ENCODE assay signal across 27 cellular contexts in the genomic region with DNA sequence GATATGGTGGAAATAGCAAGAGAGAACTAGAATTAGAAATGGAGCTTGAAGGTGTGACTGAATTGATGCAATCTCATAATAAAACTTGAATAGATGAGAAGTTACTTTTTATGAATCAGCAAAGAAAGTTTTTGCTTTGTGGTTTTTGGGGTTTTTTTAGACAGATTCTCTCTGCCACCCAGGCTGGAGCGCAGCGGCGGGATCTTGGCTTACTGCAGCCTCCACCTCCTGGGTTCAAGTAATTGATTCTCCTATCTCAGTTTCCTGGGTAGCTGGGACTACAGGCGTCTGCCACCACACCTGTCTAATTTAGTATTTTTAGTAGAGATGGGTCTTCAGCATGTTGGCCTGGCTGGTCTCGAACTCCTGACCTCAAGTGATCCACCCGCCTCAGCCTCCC. TPM values are rescaled to one million over a fixed set of nuclear protein-coding genes. Genes with fewer than 3 reads are reported as not detected.
"Had no signal": no experiment of that assay in that cellular context is flagged by ENCODE, and none has a peak within 500 bp of the region (broad histone marks: within the 10 kb centered on the region; RNA-seq: fewer than 3 reads in every experiment).

No MANE protein-coding gene starts in this region.

- H3K9me3 Mint-ChIP-seq: naive thymus-derived CD8-positive, alpha-beta T cell; nephron; neural crest cell; stimulated activated memory B cell treated with anti-CD40 and anti-IgM and Interleukin-4, amounts not matched to agents 10 μg/mL and 1 μg/mL and 100 μg/mL, for 72 hours; stimulated activated naive CD8-positive, alpha-beta T cell treated with anti-CD3 and anti-CD28 coated beads, Interleukin-15, amount 100 ng/mL, for 72 hours; type B pancreatic cell had no signal

- H3K4me1 Mint-ChIP-seq: immature natural killer cell; nephron; neural crest cell; stimulated activated memory B cell treated with anti-CD40 and anti-IgM and Interleukin-4, amounts not matched to agents 10 μg/mL and 1 μg/mL and 100 μg/mL, for 72 hours had no signal

- H3K4me3 Mint-ChIP-seq: immature natural killer cell; naive thymus-derived CD8-positive, alpha-beta T cell; nephron; neural crest cell; stimulated activated memory B cell treated with anti-CD40 and anti-IgM and Interleukin-4, amounts not matched to agents 10 μg/mL and 1 μg/mL and 100 μg/mL, for 72 hours; stimulated activated naive CD8-positive, alpha-beta T cell treated with anti-CD3 and anti-CD28 coated beads, Interleukin-15, amount 100 ng/mL, for 72 hours; type B pancreatic cell had no signal

- H3K27me3 Mint-ChIP-seq: naive thymus-derived CD8-positive, alpha-beta T cell; stimulated activated memory B cell treated with anti-CD40 and anti-IgM and Interleukin-4, amounts not matched to agents 10 μg/mL and 1 μg/mL and 100 μg/mL, for 72 hours; stimulated activated naive CD8-positive, alpha-beta T cell treated with anti-CD3 and anti-CD28 coated beads, Interleukin-15, amount 100 ng/mL, for 72 hours; type B pancreatic cell had no signal

- H3K36me3 Mint-ChIP-seq: immature natural killer cell; naive thymus-derived CD8-positive, alpha-beta T cell; stimulated activated memory B cell treated with anti-CD40 and anti-IgM and Interleukin-4, amounts not matched to agents 10 μg/mL and 1 μg/mL and 100 μg/mL, for 72 hours; type B pancreatic cell had no signal

- ATAC-seq: left colon; left lung; lower lobe of right lung; naive thymus-derived CD8-positive, alpha-beta T cell; pancreas; right cardiac atrium; sciatic nerve; stimulated activated memory B cell treated with anti-CD40 and anti-IgM and Interleukin-4, amounts not matched to agents 10 μg/mL and 1 μg/mL and 100 μg/mL, for 72 hours; stimulated activated naive CD8-positive, alpha-beta T cell treated with anti-CD3 and anti-CD28 coated beads, Interleukin-15, amount 100 ng/mL, for 72 hours had no signal

- DNase-seq: immature natural killer cell; kidney; left colon; left lung; lower lobe of right lung; mammary epithelial cell; mesenchymal stem cell; naive thymus-derived CD8-positive, alpha-beta T cell; nucleus accumbens; pancreas; posterior cingulate gyrus; retina; right cardiac atrium; stimulated activated CD4-positive, alpha-beta T cell treated with anti-CD3 and anti-CD28 coated beads, Interleukin-12 subunit alpha, Interleukin-12 subunit beta, amount 100 ng/mL, for 4 hours; stimulated activated CD4-positive, alpha-beta T cell treated with anti-CD3 and anti-CD28 coated beads, Interleukin-4, amount 100 ng/mL, for 24 hours; stimulated activated CD8-positive, alpha-beta memory T cell treated with anti-CD3 and anti-CD28 coated beads, Interleukin-4, amount 100 ng/mL, for 48 hours; stimulated activated naive CD4-positive, alpha-beta T cell treated with Interleukin-2 at 50 U/mL for 16 hours; stimulated activated naive CD8-positive, alpha-beta T cell treated with anti-CD3 and anti-CD28 coated beads, Interleukin-15, amount 100 ng/mL, for 72 hours; substantia nigra; uterus had no signal

- H3K27ac Mint-ChIP-seq: immature natural killer cell; naive thymus-derived CD8-positive, alpha-beta T cell; nephron; stimulated activated memory B cell treated with anti-CD40 and anti-IgM and Interleukin-4, amounts not matched to agents 10 μg/mL and 1 μg/mL and 100 μg/mL, for 72 hours; stimulated activated naive CD8-positive, alpha-beta T cell treated with anti-CD3 and anti-CD28 coated beads, Interleukin-15, amount 100 ng/mL, for 72 hours; type B pancreatic cell had no signal

RNA-seq across cellular contexts. Expression of gene NEIL3, which starts 23.7 kb away (rescaled TPM):
- total RNA-seq: naive thymus-derived CD8-positive, alpha-beta T cell; tibial nerve; ureter had no signal
